ENCODE assay signal across 19 cellular contexts in genomic region chr3:57152761-57153160, GRCh38. TPM values are rescaled to one million over a fixed set of nuclear protein-coding genes. Genes with fewer than 3 reads are reported as not detected.
A peak's percentile ranks its signal among the peaks of the same experiment; 100 is the strongest.
DNase-seq lines count a peak whose midpoint lies in the region; ATAC-seq and TF ChIP-seq lines count a peak whose summit lies in the region.
"Had no signal": no experiment of that assay in that cellular context is flagged by ENCODE, and none has a peak within 500 bp of the region (broad histone marks: within the 10 kb centered on the region; RNA-seq: fewer than 3 reads in every experiment).

No MANE protein-coding gene starts in this region.

- H3K4me3 ChIP-seq in SJCRH30 (peak overlapping the region; percentile 46), ectodermal cell (ENCODE audit: insufficient read depth, low read depth, low read length) (no peak overlapping the region), muscle layer of colon (ENCODE audit: low read depth in 1 of 2, low read length in 2 of 2) (peak overlapping the region in 1 of 2 donors; percentile 44)
- H3K4me3 ChIP-seq: MG63, upper lobe of right lung had no signal

- 64 to 70% methylated on average over 5 of the region's 5 CpGs for WGBS in ectodermal cell, 2 experiments

- CTCF ChIA-PET in Calu3 (lab: Charles Lee), result no interaction called here

- H3K36me3 ChIP-seq in SJCRH30 (no peaks in the 10 kb centered on the region), ectodermal cell (ENCODE audit: control insufficient read depth, insufficient read depth, low read length) (no peaks in the 10 kb centered on the region), muscle layer of colon (ENCODE audit: insufficient read depth, low read length) (no peaks in the 10 kb centered on the region)
- H3K36me3 ChIP-seq: ascending aorta, MG63, upper lobe of right lung had no signal

- peaks cover 12% of the 10 kb centered on the region for H3K27me3 Mint-ChIP-seq in Calu3 (ENCODE audit: unreplicated experiment)
- H3K27me3 Mint-ChIP-seq in effector memory CD8-positive, alpha-beta T cell, result peaks cover 27 to 67% of the 10 kb centered on the region in 2 donors

- no peak for TF ChIP-seq CTCF in Calu3 (IDR thresholded peaks at IDR 0.05; ENCODE audit: unreplicated experiment)

- no peaks in the 10 kb centered on the region for H3K36me3 Mint-ChIP-seq in Calu3 (ENCODE audit: insufficient read depth, unreplicated experiment)
- no peaks in the 10 kb centered on the region for H3K36me3 Mint-ChIP-seq in effector memory CD8-positive, alpha-beta T cell (ENCODE audit: insufficient read depth)
- H3K36me3 Mint-ChIP-seq: activated naive CD4-positive, alpha-beta T cell treated with anti-CD3 and anti-CD28 coated beads, Interleukin-2, amount 10 ng/mL, durations not matched to agents 7 days and 5 days had no signal

- no peaks in the 10 kb centered on the region for H3K4me1 Mint-ChIP-seq in Calu3 (ENCODE audit: low read depth, unreplicated experiment)
- no peaks in the 10 kb centered on the region for H3K4me1 Mint-ChIP-seq in effector memory CD8-positive, alpha-beta T cell (ENCODE audit: low read depth in 2 of 2)
- H3K4me1 Mint-ChIP-seq: activated CD4-positive, alpha-beta T cell treated with anti-CD3 and anti-CD28 coated beads, Interleukin-2, amount 10 ng/mL, durations not matched to agents 24 days and 14 days; activated naive CD4-positive, alpha-beta T cell treated with anti-CD3 and anti-CD28 coated beads, Interleukin-2, amount 10 ng/mL, durations not matched to agents 7 days and 5 days had no signal

- peak in 1 of 2 experiments; percentile 43 for DNase-seq in SJCRH30
- DNase-seq in substantia nigra (lab: John Stamatoyannopoulos, UW), result no peak
- no peak for DNase-seq in NCI-H1092 (lab: John Stamatoyannopoulos, UW)
- no peak for DNase-seq in Calu3
- no peak for DNase-seq in effector memory CD8-positive, alpha-beta T cell
- DNase-seq: activated CD4-positive, alpha-beta T cell treated with anti-CD3 and anti-CD28 coated beads, Interleukin-2, amount 10 ng/mL, durations not matched to agents 24 days and 14 days; activated naive CD4-positive, alpha-beta T cell treated with anti-CD3 and anti-CD28 coated beads, Interleukin-2, amount 10 ng/mL, durations not matched to agents 7 days and 5 days; MG63; NCI-H1417 treated with DMSO at 0.1 percent for 48 hours; NCI-H524 treated with DMSO at 0.1 percent for 48 hours; stimulated activated CD4-positive, alpha-beta T cell treated with anti-CD3 and anti-CD28 coated beads, Interleukin-12 subunit alpha, Interleukin-12 subunit beta, amount 100 ng/mL, for 4 hours; stimulated activated CD4-positive, alpha-beta T cell treated with anti-CD3 and anti-CD28 coated beads, Interleukin-4, amount 100 ng/mL, for 4 hours; stimulated activated naive CD8-positive, alpha-beta T cell treated with anti-CD3 and anti-CD28 coated beads, Interleukin-15, Interleukin-2, amounts not matched to agents 100 U/mL and 50 U/mL, for 24 hours; upper lobe of right lung had no signal

- no peak for ATAC-seq in effector memory CD8-positive, alpha-beta T cell (replicated peaks)
- ATAC-seq: stimulated activated naive CD8-positive, alpha-beta T cell treated with anti-CD3 and anti-CD28 coated beads, Interleukin-15, Interleukin-2, amounts not matched to agents 100 U/mL and 50 U/mL, for 24 hours; upper lobe of right lung had no signal

- peak overlapping the region; percentile 28 for H3K9ac ChIP-seq in muscle layer of colon (ENCODE audit: low read length)

- no peak overlapping the region for H3K4me3 Mint-ChIP-seq in Calu3 (ENCODE audit: low read depth, unreplicated experiment)
- no peak overlapping the region for H3K4me3 Mint-ChIP-seq in effector memory CD8-positive, alpha-beta T cell
- H3K4me3 Mint-ChIP-seq: activated CD4-positive, alpha-beta T cell treated with anti-CD3 and anti-CD28 coated beads, Interleukin-2, amount 10 ng/mL, durations not matched to agents 24 days and 14 days; activated naive CD4-positive, alpha-beta T cell treated with anti-CD3 and anti-CD28 coated beads, Interleukin-2, amount 10 ng/mL, durations not matched to agents 7 days and 5 days; T-helper 1 cell treated with Interleukin-12 subunit alpha and Interleukin-12 subunit beta and Interleukin-4 antibody, amounts not matched to agents 30 μg/mL and 1 μg/mL, for 36 hours had no signal

- no TSS peak for BruUV-seq in Calu3 (replicated peaks; lab: Mats Ljungman, UMichigan)

- no peaks in the 10 kb centered on the region for H3K9me3 Mint-ChIP-seq in Calu3 (ENCODE audit: low read depth, unreplicated experiment)
- no peaks in the 10 kb centered on the region for H3K9me3 Mint-ChIP-seq in effector memory CD8-positive, alpha-beta T cell
- H3K9me3 Mint-ChIP-seq: activated CD4-positive, alpha-beta T cell treated with anti-CD3 and anti-CD28 coated beads, Interleukin-2, amount 10 ng/mL, durations not matched to agents 24 days and 14 days; activated naive CD4-positive, alpha-beta T cell treated with anti-CD3 and anti-CD28 coated beads, Interleukin-2, amount 10 ng/mL, durations not matched to agents 7 days and 5 days; T-helper 1 cell treated with Interleukin-12 subunit alpha and Interleukin-12 subunit beta and Interleukin-4 antibody, amounts not matched to agents 30 μg/mL and 1 μg/mL, for 36 hours had no signal

- H3K27me3 ChIP-seq in SJCRH30 (no peaks in the 10 kb centered on the region), ectodermal cell (ENCODE audit: control insufficient read depth, insufficient read depth, low read length, poor library complexity, severe bottlenecking) (peaks cover 80% of the 10 kb centered on the region), muscle layer of colon (ENCODE audit: control insufficient read depth in 1 of 2, insufficient read depth in 2 of 2, low read length in 2 of 2) (no peaks in the 10 kb centered on the region)
- H3K27me3 ChIP-seq: ascending aorta, MG63, upper lobe of right lung had no signal

- intact Hi-C loops in Calu3 (cut with micrococcal nuclease; ENCODE audit: unreplicated experiment), result no loop called here

- H3K9me3 ChIP-seq in SJCRH30 (replicated peaks) (no peaks in the 10 kb centered on the region), ectodermal cell (ENCODE audit: control insufficient read depth, low read length) (no peaks in the 10 kb centered on the region), muscle layer of colon (ENCODE audit: low read length) (no peaks in the 10 kb centered on the region)
- H3K9me3 ChIP-seq: ascending aorta, MG63, upper lobe of right lung had no signal

- no peak overlapping the region for H3K27ac Mint-ChIP-seq in Calu3 (ENCODE audit: unreplicated experiment)
- H3K27ac Mint-ChIP-seq in effector memory CD8-positive, alpha-beta T cell, result no peak overlapping the region
- H3K27ac Mint-ChIP-seq: activated CD4-positive, alpha-beta T cell treated with anti-CD3 and anti-CD28 coated beads, Interleukin-2, amount 10 ng/mL, durations not matched to agents 24 days and 14 days; activated naive CD4-positive, alpha-beta T cell treated with anti-CD3 and anti-CD28 coated beads, Interleukin-2, amount 10 ng/mL, durations not matched to agents 7 days and 5 days; T-helper 1 cell treated with Interleukin-12 subunit alpha and Interleukin-12 subunit beta and Interleukin-4 antibody, amounts not matched to agents 30 μg/mL and 1 μg/mL, for 36 hours had no signal

- peaks cover 46% of the 10 kb centered on the region for H3K4me1 ChIP-seq in SJCRH30
- H3K4me1 ChIP-seq in ectodermal cell (ENCODE audit: control insufficient read depth, insufficient read depth, low read length), result peaks cover 28% of the 10 kb centered on the region
- peaks cover 56% of the 10 kb centered on the region for H3K4me1 ChIP-seq in muscle layer of colon (ENCODE audit: insufficient read depth, low read length)
- H3K4me1 ChIP-seq: ascending aorta, upper lobe of right lung had no signal

- H3K27ac ChIP-seq in SJCRH30 (peak overlapping the region; percentile 76), ectodermal cell (ENCODE audit: insufficient read depth, low read depth, low read length, poor library complexity, severe bottlenecking) (peak overlapping the region; percentile 8), muscle layer of colon (ENCODE audit: low read depth, low read length) (peak overlapping the region; percentile 50), substantia nigra (ENCODE audit: low read depth, low read length, poor library complexity, severe bottlenecking) (peak overlapping the region; percentile 43)
- H3K27ac ChIP-seq: ascending aorta, C4-2B, upper lobe of right lung had no signal

RNA-seq across cellular contexts. Expression of gene IL17RD, which starts 12.4 kb away (rescaled TPM):
- total RNA-seq in SJCRH30 (2014; rRNA removed; shearing (Covaris generic)), result 36.0 and 38.4 TPM in 2 replicates
- 9.1 TPM for polyA plus RNA-seq in ectodermal cell (2013, experiment 1 of 4)
- polyA plus RNA-seq in ectodermal cell (2013, experiment 2 of 4), result 10.2 TPM
- polyA plus RNA-seq in ectodermal cell (2013, experiment 3 of 4), result 6.7 TPM
- 7.3 TPM for polyA plus RNA-seq in ectodermal cell (2013, experiment 4 of 4)
- total RNA-seq in Calu3 (2022), result 2.0 and 2.2 TPM in 2 replicates

RNA-seq across cellular contexts. Expression of gene HESX1, which starts 47.0 kb away (rescaled TPM):
- total RNA-seq in SJCRH30 (2014; rRNA removed; shearing (Covaris generic)), result 1.5 and 1.7 TPM in 2 replicates
- polyA plus RNA-seq in ectodermal cell (2013, experiment 1 of 4), result 4.3 TPM
- polyA plus RNA-seq in ectodermal cell (2013, experiment 2 of 4), result 4.2 TPM
- 5.4 TPM for polyA plus RNA-seq in ectodermal cell (2013, experiment 3 of 4)
- polyA plus RNA-seq in ectodermal cell (2013, experiment 4 of 4), result 9.0 TPM
- 0.78 and 0.91 TPM in 2 replicates for total RNA-seq in Calu3 (2022)
- total RNA-seq: ascending aorta had no signal

Comparison
In these comparisons a context has a peak if more than half of its experiments do, and no peak if none do; other contexts are left out.
1. H3K27ac ChIP-seq: peak in every context shown above with its lines; median percentile 76 in SJCRH30; 50 in muscle layer of colon; 43 in substantia nigra; 8 in ectodermal cell.
2. RNA of gene IL17RD, which starts 12.4 kb away (total RNA-seq): 36.0 to 38.4 TPM in SJCRH30; 2.0 to 2.2 TPM in Calu3; every median in the first group is over 10 times any median in the second.